ENCODE assay signal across 8 cellular contexts in the genomic region with DNA sequence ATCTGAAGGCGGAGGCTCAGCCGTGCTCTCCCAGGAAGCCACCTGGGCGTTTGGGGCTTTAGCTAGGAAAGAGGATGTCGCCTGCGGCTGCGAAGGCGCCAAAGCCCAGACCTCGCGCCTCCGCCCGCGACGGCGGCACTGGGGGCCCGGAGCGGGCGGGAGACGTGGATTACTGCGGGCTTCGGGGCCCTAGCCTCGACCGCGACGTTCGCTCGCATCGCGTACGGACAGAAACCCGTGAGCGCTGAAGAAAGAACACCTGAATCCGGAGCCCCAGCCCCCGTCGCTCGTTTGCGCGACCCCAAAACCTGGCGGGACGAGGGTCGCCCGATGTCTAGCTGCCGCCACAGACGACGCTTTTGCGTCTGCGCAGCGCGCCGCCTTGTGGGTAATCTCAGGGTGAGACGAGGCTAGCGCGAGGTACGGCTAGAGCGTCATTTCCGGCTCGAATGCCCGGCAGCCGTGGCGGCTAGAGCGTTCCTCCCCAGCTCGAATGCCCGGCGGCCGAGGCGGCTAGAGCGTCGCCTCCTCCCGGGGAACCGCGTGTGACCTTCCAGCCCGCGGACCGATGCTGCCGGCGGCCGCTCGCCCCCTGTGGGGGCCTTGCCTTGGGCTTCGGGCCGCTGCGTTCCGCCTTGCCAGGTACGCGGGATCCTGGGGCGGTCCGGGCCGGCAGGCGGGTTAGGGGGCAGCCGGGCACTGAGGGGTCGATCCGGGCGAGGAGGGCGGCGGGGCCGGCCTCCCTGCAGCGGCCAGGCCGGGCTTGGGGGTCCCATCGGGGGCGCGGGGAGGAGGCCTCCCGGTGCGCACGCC. TPM values are rescaled to one million over a fixed set of nuclear protein-coding genes. Genes with fewer than 3 reads are reported as not detected.
DNase-seq lines count a peak whose midpoint lies in the region; ATAC-seq and TF ChIP-seq lines count a peak whose summit lies in the region.

TSS of gene MRPL12 (plus strand) at position 434 of the 813 bp plus-strand sequence. CDS start at position 569, 135 bp downstream.

- no peak for TF ChIP-seq CTCF in brain (conservative IDR thresholded peaks at IDR 0.05)

- peak within 1 kb of the TSS; percentile 63 to 96 (median 89) for H3K27ac Mint-ChIP-seq in brain

- H3K36me3 Mint-ChIP-seq in brain = peaks cover 54% of the 10 kb centered on the region

- peak within 1 kb of the TSS; percentile 95 for H3K4me3 ChIP-seq in iPS-11a (ENCODE audit: low read depth, low read length)
- H3K4me3 ChIP-seq in skeletal muscle cell (ENCODE audit: low read depth, low read length) = peak within 1 kb of the TSS; percentile 90

- no peaks in the 10 kb centered on the region for H3K9me3 Mint-ChIP-seq in brain

- H3K4me1 Mint-ChIP-seq in brain = peaks cover 26% of the 10 kb centered on the region

- DNase-seq in SIG-M5 treated with dmso at 0.1 percent for 504 hours (lab: John Stamatoyannopoulos, UW; ENCODE audit: unreplicated experiment) (peak; percentile 91), SIG-M5 (lab: John Stamatoyannopoulos, UW) (no peak), NCI-H2107 treated with DMSO at 0.1 percent for 48 hours (lab: John Stamatoyannopoulos, UW; ENCODE audit: unreplicated experiment) (peak; percentile 81), UCSD-AML1 (lab: John Stamatoyannopoulos, UW; ENCODE audit: unreplicated experiment) (peak; percentile 92), skeletal muscle cell (ENCODE audit: low read depth) (peak; percentile 70)

- peak; percentile 83 for ATAC-seq in HG03039 (IDR thresholded peaks at IDR 0.05; ENCODE audit: unreplicated experiment)

- H3K27me3 Mint-ChIP-seq in brain = peaks cover 3% of the 10 kb centered on the region

- H3K4me3 Mint-ChIP-seq in brain = peak within 1 kb of the TSS; percentile 90 to 97 (median 93)

RNA-seq across cellular contexts. Expression of gene MRPL12, which starts in this region (rescaled TPM):
- polyA plus RNA-seq in brain (ENCODE audit: insufficient read depth, low read depth, low replicate concordance) = 91.5 TPM
